ENCODE assay signal across 9 cellular contexts in the genomic region with DNA sequence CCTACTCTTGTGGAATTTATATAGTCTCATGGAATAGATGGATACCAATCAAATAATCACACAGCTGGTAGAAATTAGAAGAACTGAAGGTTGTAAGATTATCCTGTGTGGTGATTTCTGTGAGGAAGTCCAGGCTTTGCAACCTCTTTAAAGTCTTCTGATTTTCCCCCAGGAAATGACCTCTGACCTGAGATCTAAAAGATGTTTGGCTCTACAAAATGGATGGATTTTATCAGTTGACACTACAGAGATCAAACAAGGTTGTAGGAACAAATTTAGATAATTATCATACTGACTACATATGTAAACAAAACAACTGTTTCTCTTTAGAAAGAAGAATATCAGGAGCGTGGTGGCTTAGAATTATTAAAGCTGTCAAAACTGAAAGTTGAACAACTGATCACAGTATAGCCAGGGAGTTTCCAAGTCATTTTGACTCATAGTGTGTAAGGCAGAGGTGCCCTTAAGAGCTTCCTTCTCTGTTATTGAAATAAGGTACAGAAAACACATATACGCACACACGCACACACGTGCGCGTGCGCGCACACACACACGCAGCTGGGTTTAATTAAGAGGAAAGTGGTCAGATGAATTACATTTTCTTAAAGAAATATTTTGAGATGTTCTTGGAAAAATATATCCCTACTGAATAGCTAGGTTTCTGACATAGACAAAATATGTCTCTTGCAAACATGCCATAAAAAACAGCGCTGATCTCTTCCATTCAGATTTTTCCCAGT. TPM values are rescaled to one million over a fixed set of nuclear protein-coding genes. Genes with fewer than 3 reads are reported as not detected.
DNase-seq lines count a peak whose midpoint lies in the region; ATAC-seq lines count a peak whose summit lies in the region.
"Had no signal": no experiment of that assay in that cellular context is flagged by ENCODE, and none has a peak within 500 bp of the region (broad histone marks: within the 10 kb centered on the region; RNA-seq: fewer than 3 reads in every experiment).

No MANE protein-coding gene starts in this region.

- in situ Hi-C loops in KBM-7 (cut with MboI; ENCODE audit: low pct_unique_long_range_greater_than_20kb, low sequenced_read_pairs): no loop called here

- H3K9me3 Mint-ChIP-seq in stimulated activated memory B cell treated with anti-CD40 and anti-IgM and Interleukin-4, amounts not matched to agents 10 μg/mL and 1 μg/mL and 100 μg/mL, for 72 hours: no peaks in the 10 kb centered on the region
- no peaks in the 10 kb centered on the region for H3K9me3 Mint-ChIP-seq in activated naive CD4-positive, alpha-beta T cell treated with anti-CD3 and anti-CD28 coated beads, Interleukin-2, amount 10 ng/mL, durations not matched to agents 7 days and 5 days

- H3K36me3 Mint-ChIP-seq in stimulated activated memory B cell treated with anti-CD40 and anti-IgM and Interleukin-4, amounts not matched to agents 10 μg/mL and 1 μg/mL and 100 μg/mL, for 72 hours: no peaks in the 10 kb centered on the region
- H3K36me3 Mint-ChIP-seq in activated naive CD4-positive, alpha-beta T cell treated with anti-CD3 and anti-CD28 coated beads, Interleukin-2, amount 10 ng/mL, durations not matched to agents 7 days and 5 days: no peaks in the 10 kb centered on the region

- no peak overlapping the region for H3K4me3 Mint-ChIP-seq in stimulated activated memory B cell treated with anti-CD40 and anti-IgM and Interleukin-4, amounts not matched to agents 10 μg/mL and 1 μg/mL and 100 μg/mL, for 72 hours
- H3K4me3 Mint-ChIP-seq in activated naive CD4-positive, alpha-beta T cell treated with anti-CD3 and anti-CD28 coated beads, Interleukin-2, amount 10 ng/mL, durations not matched to agents 7 days and 5 days: no peak overlapping the region

- DNase-seq in activated CD4-positive, CD25-positive, alpha-beta regulatory T cell (lab: John Stamatoyannopoulos, UW): no peak
- peak; percentile 10 for DNase-seq in RPMI7951 (ENCODE audit: low read depth)
- DNase-seq in KBM-7: no peak
- no peak for DNase-seq in activated naive CD4-positive, alpha-beta T cell treated with anti-CD3 and anti-CD28 coated beads, Interleukin-2, amount 10 ng/mL, durations not matched to agents 7 days and 5 days
- no peak for DNase-seq in NCI-H748 treated with DMSO at 0.1 percent for 48 hours (lab: John Stamatoyannopoulos, UW)
- DNase-seq: SIG-M5 had no signal

- H3K27me3 Mint-ChIP-seq in stimulated activated memory B cell treated with anti-CD40 and anti-IgM and Interleukin-4, amounts not matched to agents 10 μg/mL and 1 μg/mL and 100 μg/mL, for 72 hours: no peaks in the 10 kb centered on the region
- H3K27me3 Mint-ChIP-seq in activated naive CD4-positive, alpha-beta T cell treated with anti-CD3 and anti-CD28 coated beads, Interleukin-2, amount 10 ng/mL, durations not matched to agents 7 days and 5 days: peaks cover 14% of the 10 kb centered on the region

- peaks cover 12% of the 10 kb centered on the region for H3K4me1 Mint-ChIP-seq in stimulated activated memory B cell treated with anti-CD40 and anti-IgM and Interleukin-4, amounts not matched to agents 10 μg/mL and 1 μg/mL and 100 μg/mL, for 72 hours
- H3K4me1 Mint-ChIP-seq in activated naive CD4-positive, alpha-beta T cell treated with anti-CD3 and anti-CD28 coated beads, Interleukin-2, amount 10 ng/mL, durations not matched to agents 7 days and 5 days: peaks cover 5% of the 10 kb centered on the region

- H3K27ac Mint-ChIP-seq in stimulated activated memory B cell treated with anti-CD40 and anti-IgM and Interleukin-4, amounts not matched to agents 10 μg/mL and 1 μg/mL and 100 μg/mL, for 72 hours: peak overlapping the region; percentile 90
- H3K27ac Mint-ChIP-seq in activated naive CD4-positive, alpha-beta T cell treated with anti-CD3 and anti-CD28 coated beads, Interleukin-2, amount 10 ng/mL, durations not matched to agents 7 days and 5 days: no peak overlapping the region

- peak; percentile 99 for ATAC-seq in activated CD4-positive, CD25-positive, alpha-beta regulatory T cell treated with anti-CD3 and anti-CD28 coated beads, Interleukin-2, amount 50 U/mL, for 24 hours
- peak; percentile 74 for ATAC-seq in HG02840 (IDR thresholded peaks at IDR 0.05; ENCODE audit: low FRiP score, unreplicated experiment)
- ATAC-seq in stimulated activated memory B cell treated with anti-CD40 and anti-IgM and Interleukin-4, amounts not matched to agents 10 μg/mL and 1 μg/mL and 100 μg/mL, for 72 hours: peak; percentile 86

- CTCF ChIA-PET in activated naive CD4-positive, alpha-beta T cell treated with anti-CD3 and anti-CD28 coated beads, Interleukin-2, amount 10 ng/mL, durations not matched to agents 7 days and 5 days (lab: Charles Lee): interaction anchor here (0.7 to 1.6 kb wide), 3 partner anchors 16 to 1525 kb away, joined by 4 to 5 read pairs (median 5); no protein-coding TSS in a partner anchor

RNA-seq across cellular contexts. Expression of gene PELI1, which starts 35.5 kb away (rescaled TPM):
- total RNA-seq in RPMI7951 (2014; rRNA removed; shearing (Covaris generic)): 4.6 and 6.2 TPM in 2 replicates
